ENCODE assay signal across 34 cellular contexts in the genomic region with DNA sequence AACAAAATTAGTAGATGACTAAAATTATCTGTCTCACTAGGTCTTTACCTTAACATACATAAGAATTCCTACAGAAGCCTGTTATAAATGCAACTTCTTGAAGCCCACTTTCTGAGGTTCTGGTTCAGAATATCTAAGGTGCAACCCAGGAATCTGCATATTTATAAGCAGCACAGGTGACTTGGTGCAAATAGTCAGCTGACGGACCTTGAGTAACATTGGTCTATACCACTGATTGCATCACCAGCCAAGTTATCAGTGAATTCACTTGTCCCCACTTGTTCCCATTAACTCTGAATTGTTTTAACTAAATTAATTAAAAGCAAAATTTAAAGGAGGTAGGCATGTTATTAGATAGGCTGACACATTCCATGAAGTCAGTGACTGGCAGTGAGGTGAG.
"Had no signal": no experiment of that assay in that cellular context is flagged by ENCODE, and none has a peak within 500 bp of the region (broad histone marks: within the 10 kb centered on the region; RNA-seq: fewer than 3 reads in every experiment).

No MANE protein-coding gene starts in this region.

- ATAC-seq: activated CD4-positive, alpha-beta T cell treated with anti-CD3 and anti-CD28 coated beads for 36 hours; activated CD8-positive, alpha-beta memory T cell treated with anti-CD3 and anti-CD28 coated beads, Interleukin-2, amount 10 ng/mL, durations not matched to agents 7 days and 5 days; activated CD8-positive, alpha-beta T cell treated with anti-CD3 and anti-CD28 coated beads, Interleukin-2, amount 10 ng/mL, durations not matched to agents 7 days and 5 days; activated naive CD8-positive, alpha-beta T cell treated with anti-CD3 and anti-CD28 coated beads, Interleukin-2, amount 50 U/mL, for 24 hours; esophagus mucosa; heart left ventricle had no signal

- H3K27ac ChIP-seq: adrenal gland, ascending aorta, coronary artery, dorsolateral prefrontal cortex, heart left ventricle, WERI-Rb-1 had no signal

- H3K27me3 Mint-ChIP-seq: activated CD4-positive, alpha-beta memory T cell treated with anti-CD3 and anti-CD28 coated beads for 36 hours; activated CD4-positive, alpha-beta T cell treated with anti-CD3 and anti-CD28 coated beads for 36 hours; activated CD4-positive, alpha-beta T cell treated with anti-CD3 and anti-CD28 coated beads, Interleukin-2, amount 10 ng/mL, durations not matched to agents 24 days and 14 days; activated naive CD4-positive, alpha-beta T cell treated with anti-CD3 and anti-CD28 coated beads, Interleukin-2, amount 50 U/mL, for 24 hours; activated naive CD8-positive, alpha-beta T cell treated with anti-CD3 and anti-CD28 coated beads for 36 hours; brain; dendritic cell treated with granulocyte-macrophage colony-stimulating factor and Interleukin-4, amounts not matched to agents 40 ng/mL and 50 ng/mL, for 4 days had no signal

- H3K4me3 ChIP-seq: adrenal gland, ascending aorta, coronary artery, dorsolateral prefrontal cortex, heart left ventricle had no signal

- H3K4me1 ChIP-seq: adrenal gland, ascending aorta had no signal

- DNase-seq: activated CD4-positive, alpha-beta memory T cell treated with anti-CD3 and anti-CD28 coated beads for 36 hours; activated CD4-positive, alpha-beta T cell treated with anti-CD3 and anti-CD28 coated beads for 36 hours; activated CD4-positive, alpha-beta T cell treated with anti-CD3 and anti-CD28 coated beads, Interleukin-2, amount 10 ng/mL, durations not matched to agents 24 days and 14 days; activated CD4-positive, CD25-positive, alpha-beta regulatory T cell; activated CD4-positive, CD25-positive, alpha-beta regulatory T cell treated with anti-CD3 and anti-CD28 coated beads, Interleukin-2, amount 50 U/mL, for 72 hours; activated CD8-positive, alpha-beta memory T cell treated with anti-CD3 and anti-CD28 coated beads, Interleukin-2, amount 10 ng/mL, durations not matched to agents 7 days and 5 days; activated CD8-positive, alpha-beta memory T cell treated with anti-CD3 and anti-CD28 coated beads, Interleukin-2, amount 50 U/mL, for 4 hours; activated CD8-positive, alpha-beta T cell treated with anti-CD3 and anti-CD28 coated beads, Interleukin-2, amount 10 ng/mL, durations not matched to agents 7 days and 5 days; activated effector memory CD4-positive, alpha-beta T cell treated with anti-CD3 and anti-CD28 coated beads, Interleukin-2, amount 50 U/mL, for 16 hours; activated naive CD4-positive, alpha-beta T cell treated with anti-CD3 and anti-CD28 coated beads for 36 hours; activated naive CD8-positive, alpha-beta T cell treated with anti-CD3 and anti-CD28 coated beads for 36 hours; activated naive CD8-positive, alpha-beta T cell treated with anti-CD3 and anti-CD28 coated beads, Interleukin-2, amount 50 U/mL, for 24 hours; activated T-cell treated with anti-CD3 and anti-CD28 coated beads, Interleukin-2, amount 50 U/mL, for 1 hour; activated T-cell treated with anti-CD3 and anti-CD28 coated beads, Interleukin-2, amount 50 U/mL, for 48 hours; adrenal gland; dorsolateral prefrontal cortex; effector memory CD4-positive, alpha-beta T cell; endodermal cell; foreskin fibroblast; heart left ventricle; hypothalamus; T-helper 2 cell; WERI-Rb-1 had no signal

- H3K4me3 Mint-ChIP-seq: activated CD4-positive, alpha-beta memory T cell treated with anti-CD3 and anti-CD28 coated beads for 36 hours; activated CD4-positive, alpha-beta T cell treated with anti-CD3 and anti-CD28 coated beads for 36 hours; activated CD4-positive, alpha-beta T cell treated with anti-CD3 and anti-CD28 coated beads, Interleukin-2, amount 10 ng/mL, durations not matched to agents 24 days and 14 days; activated CD8-positive, alpha-beta memory T cell treated with anti-CD3 and anti-CD28 coated beads, Interleukin-2, amount 10 ng/mL, durations not matched to agents 7 days and 5 days; activated CD8-positive, alpha-beta T cell treated with anti-CD3 and anti-CD28 coated beads, Interleukin-2, amount 10 ng/mL, durations not matched to agents 7 days and 5 days; activated naive CD4-positive, alpha-beta T cell treated with anti-CD3 and anti-CD28 coated beads for 36 hours; activated naive CD4-positive, alpha-beta T cell treated with anti-CD3 and anti-CD28 coated beads, Interleukin-2, amount 50 U/mL, for 24 hours; activated naive CD8-positive, alpha-beta T cell treated with anti-CD3 and anti-CD28 coated beads for 36 hours; activated naive CD8-positive, alpha-beta T cell treated with anti-CD3 and anti-CD28 coated beads, Interleukin-2, amount 50 U/mL, for 24 hours; activated T-helper 1 cell treated with anti-CD3 and anti-CD28 coated beads, Interleukin-12 subunit alpha, Interleukin-12 subunit beta, Interleukin-2, Interleukin-4 antibody, amounts not matched to agents 30 ng/mL and 10 ng/mL and 1 ng/mL, durations not matched to agents 14 hours and 24 hours and 36 hours; brain; central memory CD8-positive, alpha-beta T cell; dendritic cell treated with granulocyte-macrophage colony-stimulating factor and Interleukin-4, amounts not matched to agents 40 ng/mL and 50 ng/mL, for 4 days; endodermal cell had no signal

- H3K9me3 ChIP-seq: adrenal gland, ascending aorta, heart left ventricle had no signal

- H3K4me1 Mint-ChIP-seq: activated CD4-positive, alpha-beta T cell treated with anti-CD3 and anti-CD28 coated beads for 36 hours; activated CD4-positive, alpha-beta T cell treated with anti-CD3 and anti-CD28 coated beads, Interleukin-2, amount 10 ng/mL, durations not matched to agents 24 days and 14 days; activated CD8-positive, alpha-beta memory T cell treated with anti-CD3 and anti-CD28 coated beads, Interleukin-2, amount 10 ng/mL, durations not matched to agents 7 days and 5 days; activated naive CD4-positive, alpha-beta T cell treated with anti-CD3 and anti-CD28 coated beads, Interleukin-2, amount 50 U/mL, for 24 hours; activated naive CD8-positive, alpha-beta T cell treated with anti-CD3 and anti-CD28 coated beads for 36 hours; activated naive CD8-positive, alpha-beta T cell treated with anti-CD3 and anti-CD28 coated beads, Interleukin-2, amount 50 U/mL, for 24 hours; central memory CD8-positive, alpha-beta T cell had no signal

- H3K9me3 Mint-ChIP-seq: activated CD4-positive, alpha-beta memory T cell treated with anti-CD3 and anti-CD28 coated beads for 36 hours; activated CD4-positive, alpha-beta T cell treated with anti-CD3 and anti-CD28 coated beads, Interleukin-2, amount 10 ng/mL, durations not matched to agents 24 days and 14 days; activated naive CD4-positive, alpha-beta T cell treated with anti-CD3 and anti-CD28 coated beads for 36 hours; activated naive CD4-positive, alpha-beta T cell treated with anti-CD3 and anti-CD28 coated beads, Interleukin-2, amount 50 U/mL, for 24 hours; activated naive CD8-positive, alpha-beta T cell treated with anti-CD3 and anti-CD28 coated beads for 36 hours; activated naive CD8-positive, alpha-beta T cell treated with anti-CD3 and anti-CD28 coated beads, Interleukin-2, amount 50 U/mL, for 24 hours; activated T-helper 1 cell treated with anti-CD3 and anti-CD28 coated beads, Interleukin-12 subunit alpha, Interleukin-12 subunit beta, Interleukin-2, Interleukin-4 antibody, amounts not matched to agents 30 ng/mL and 10 ng/mL and 1 ng/mL, durations not matched to agents 14 hours and 24 hours and 36 hours; activated T-helper 2 cell treated with anti-CD3 and anti-CD28 coated beads, Interferon-gamma antibody, Interleukin-2, Interleukin-4, amounts not matched to agents 10 μg/mL and 5 μg/mL and 100 μg/mL, durations not matched to agents 14 hours and 24 hours and 36 hours; brain; central memory CD8-positive, alpha-beta T cell; dendritic cell treated with granulocyte-macrophage colony-stimulating factor and Interleukin-4, amounts not matched to agents 40 ng/mL and 50 ng/mL, for 4 days; endodermal cell had no signal

- FAIRE-seq: bronchial epithelial cell, TTC549 had no signal

- H3K27me3 ChIP-seq: adrenal gland, ascending aorta, dorsolateral prefrontal cortex, heart left ventricle had no signal

- H3K27ac Mint-ChIP-seq: activated CD4-positive, alpha-beta memory T cell treated with anti-CD3 and anti-CD28 coated beads for 36 hours; activated CD4-positive, alpha-beta T cell treated with anti-CD3 and anti-CD28 coated beads for 36 hours; activated CD4-positive, alpha-beta T cell treated with anti-CD3 and anti-CD28 coated beads, Interleukin-2, amount 10 ng/mL, durations not matched to agents 24 days and 14 days; activated CD8-positive, alpha-beta memory T cell treated with anti-CD3 and anti-CD28 coated beads, Interleukin-2, amount 10 ng/mL, durations not matched to agents 7 days and 5 days; activated CD8-positive, alpha-beta T cell treated with anti-CD3 and anti-CD28 coated beads, Interleukin-2, amount 10 ng/mL, durations not matched to agents 7 days and 5 days; activated naive CD4-positive, alpha-beta T cell treated with anti-CD3 and anti-CD28 coated beads for 36 hours; activated naive CD4-positive, alpha-beta T cell treated with anti-CD3 and anti-CD28 coated beads, Interleukin-2, amount 50 U/mL, for 24 hours; activated naive CD8-positive, alpha-beta T cell treated with anti-CD3 and anti-CD28 coated beads for 36 hours; activated naive CD8-positive, alpha-beta T cell treated with anti-CD3 and anti-CD28 coated beads, Interleukin-2, amount 50 U/mL, for 24 hours; activated T-helper 1 cell treated with anti-CD3 and anti-CD28 coated beads, Interleukin-12 subunit alpha, Interleukin-12 subunit beta, Interleukin-2, Interleukin-4 antibody, amounts not matched to agents 30 ng/mL and 10 ng/mL and 1 ng/mL, durations not matched to agents 14 hours and 24 hours and 36 hours; activated T-helper 2 cell treated with anti-CD3 and anti-CD28 coated beads, Interferon-gamma antibody, Interleukin-2, Interleukin-4, amounts not matched to agents 10 μg/mL and 5 μg/mL and 100 μg/mL, durations not matched to agents 14 hours and 24 hours and 36 hours; brain; dendritic cell treated with granulocyte-macrophage colony-stimulating factor and Interleukin-4, amounts not matched to agents 40 ng/mL and 50 ng/mL, for 4 days; endodermal cell had no signal

- H3K36me3 ChIP-seq: adrenal gland, WERI-Rb-1 had no signal

- H3K36me3 Mint-ChIP-seq: activated CD4-positive, alpha-beta memory T cell treated with anti-CD3 and anti-CD28 coated beads for 36 hours; activated CD8-positive, alpha-beta memory T cell treated with anti-CD3 and anti-CD28 coated beads, Interleukin-2, amount 10 ng/mL, durations not matched to agents 7 days and 5 days; activated naive CD4-positive, alpha-beta T cell treated with anti-CD3 and anti-CD28 coated beads, Interleukin-2, amount 50 U/mL, for 24 hours; activated naive CD8-positive, alpha-beta T cell treated with anti-CD3 and anti-CD28 coated beads for 36 hours had no signal
